In the genomic region with DNA sequence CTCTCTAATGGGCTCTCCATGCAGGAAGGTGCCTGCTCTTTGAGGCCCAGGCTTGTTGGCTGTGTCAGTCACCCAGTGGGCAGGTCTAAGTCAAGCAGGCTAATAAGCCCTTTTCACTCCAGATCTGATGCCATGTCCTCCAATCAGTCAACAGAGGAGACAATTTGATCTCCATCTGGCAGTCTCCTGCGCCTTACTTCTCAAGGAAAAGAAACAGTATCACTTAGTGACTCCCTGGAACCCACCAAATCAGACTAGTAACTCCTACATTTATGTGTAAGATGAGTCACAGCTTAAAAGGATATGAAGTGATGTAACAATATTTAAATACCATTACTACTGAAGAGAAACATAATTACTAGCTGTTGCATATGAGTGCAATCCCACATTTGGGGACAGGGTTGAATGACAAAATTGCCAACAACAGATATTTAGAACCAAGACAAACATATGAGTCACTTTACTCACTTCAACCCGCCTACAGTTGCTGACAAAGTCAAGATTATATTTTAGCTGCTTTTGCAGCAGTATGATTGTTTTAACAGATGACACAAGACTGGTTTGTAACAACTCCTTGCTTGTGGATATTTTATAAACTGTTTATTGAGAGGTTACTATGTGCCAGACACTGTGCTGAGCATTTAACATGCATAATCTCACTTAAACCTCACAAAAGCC, we compare ENCODE assay signal across 10 cellular contexts.
DNase-seq lines count a peak whose midpoint lies in the region; ATAC-seq and TF ChIP-seq lines count a peak whose summit lies in the region.
"Had no signal": no experiment of that assay in that cellular context is flagged by ENCODE, and none has a peak within 500 bp of the region (broad histone marks: within the 10 kb centered on the region; RNA-seq: fewer than 3 reads in every experiment).

No MANE protein-coding gene starts in this region.

- H3K4me1 ChIP-seq in HEK293 (ENCODE audit: control insufficient read depth, insufficient read depth, low read length), result peaks cover 12% of the 10 kb centered on the region
- no peaks in the 10 kb centered on the region for H3K4me1 ChIP-seq in body of pancreas
- H3K4me1 ChIP-seq: colonic mucosa had no signal

- TF ChIP-seq CTCF in HEK293 (tag by site-specific recombination; IDR thresholded peaks at IDR 0.05) (no peak), body of pancreas (IDR thresholded peaks at IDR 0.05) (no peak)

- peak overlapping the region; percentile 78 for H3K27ac Mint-ChIP-seq in memory B cell

- no peak for TF ChIP-seq POLR2A in body of pancreas (IDR thresholded peaks at IDR 0.05)

- POLR2A ChIA-PET in HEK293 (lab: Yijun Ruan, JAX), result no interaction called here

- intact Hi-C loops in body of pancreas (cut with DNase I), result no loop called here

- H3K4me3 ChIP-seq in HEK293 (ENCODE audit: low read depth, low read length) (no peak overlapping the region), body of pancreas (no peak overlapping the region)
- H3K4me3 ChIP-seq: colonic mucosa had no signal

- no peaks in the 10 kb centered on the region for H3K36me3 ChIP-seq in HEK293 (ENCODE audit: control insufficient read depth in 2 of 2, insufficient read depth in 1 of 2, low read length in 2 of 2)
- no peaks in the 10 kb centered on the region for H3K36me3 ChIP-seq in body of pancreas (replicated peaks in 1 of 2; ENCODE audit: insufficient read depth in 1 of 2, low read depth in 2 of 2)
- H3K36me3 ChIP-seq: colonic mucosa had no signal

- DNase-seq in DMS53 treated with DMSO at 0.1 percent for 48 hours (lab: John Stamatoyannopoulos, UW; ENCODE audit: unreplicated experiment) (peak; percentile 63), astrocyte of the hippocampus (ENCODE audit: low read depth, low spot score) (peak; percentile 37), memory B cell (ENCODE audit: low spot score in 2 of 2) (no peak), body of pancreas (no peak), NCI-H510A treated with DMSO at 0.1 percent for 48 hours (lab: John Stamatoyannopoulos, UW) (no peak), NCI-H1694 (lab: John Stamatoyannopoulos, UW) (no peak)
- DNase-seq: activated CD4-positive, alpha-beta T cell treated with anti-CD3 and anti-CD28 coated beads for 4 hours; colonic mucosa; NCI-H2029 treated with DMSO at 0.1 percent for 48 hours had no signal

- no peaks in the 10 kb centered on the region for H3K27me3 Mint-ChIP-seq in memory B cell

- peaks cover 2% of the 10 kb centered on the region for H3K36me3 Mint-ChIP-seq in memory B cell

- peaks cover 55% of the 10 kb centered on the region for H3K4me1 Mint-ChIP-seq in memory B cell

- CTCF ChIA-PET in HEK293 (lab: Yijun Ruan, JAX), result interaction anchor here (0.6 kb wide), 1 partner anchor 115 kb away, joined by 4 read pairs; no protein-coding TSS in a partner anchor

- H3K4me3 Mint-ChIP-seq in memory B cell, result peak overlapping the region; percentile 12

- ATAC-seq in memory B cell (ENCODE audit: low read depth), result no peak
- ATAC-seq in body of pancreas, result no peak

- H3K27ac ChIP-seq in HEK293 (ENCODE audit: extremely low read depth, low read depth, low read length), result no peak overlapping the region
- H3K27ac ChIP-seq in body of pancreas, result no peak overlapping the region
- H3K27ac ChIP-seq: colonic mucosa had no signal

- no peaks in the 10 kb centered on the region for H3K9me3 ChIP-seq in HEK293 (ENCODE audit: control insufficient read depth, insufficient read depth, low read depth, low read length)
- H3K9me3 ChIP-seq in body of pancreas, result no peaks in the 10 kb centered on the region
- H3K9me3 ChIP-seq: colonic mucosa had no signal

- 77 to 78% methylated on average over 2 of the region's 2 CpGs for WGBS in body of pancreas, 2 donors

- H3K9me3 Mint-ChIP-seq in memory B cell, result no peaks in the 10 kb centered on the region

- no peaks in the 10 kb centered on the region for H3K27me3 ChIP-seq in body of pancreas
- H3K27me3 ChIP-seq: colonic mucosa had no signal

TF ChIP-seq in HEK293, 187 proteins besides CTCF, POLR2A, EP300 and RAD21 (continues in another document):
- TF ChIP-seq, protein P1, sequence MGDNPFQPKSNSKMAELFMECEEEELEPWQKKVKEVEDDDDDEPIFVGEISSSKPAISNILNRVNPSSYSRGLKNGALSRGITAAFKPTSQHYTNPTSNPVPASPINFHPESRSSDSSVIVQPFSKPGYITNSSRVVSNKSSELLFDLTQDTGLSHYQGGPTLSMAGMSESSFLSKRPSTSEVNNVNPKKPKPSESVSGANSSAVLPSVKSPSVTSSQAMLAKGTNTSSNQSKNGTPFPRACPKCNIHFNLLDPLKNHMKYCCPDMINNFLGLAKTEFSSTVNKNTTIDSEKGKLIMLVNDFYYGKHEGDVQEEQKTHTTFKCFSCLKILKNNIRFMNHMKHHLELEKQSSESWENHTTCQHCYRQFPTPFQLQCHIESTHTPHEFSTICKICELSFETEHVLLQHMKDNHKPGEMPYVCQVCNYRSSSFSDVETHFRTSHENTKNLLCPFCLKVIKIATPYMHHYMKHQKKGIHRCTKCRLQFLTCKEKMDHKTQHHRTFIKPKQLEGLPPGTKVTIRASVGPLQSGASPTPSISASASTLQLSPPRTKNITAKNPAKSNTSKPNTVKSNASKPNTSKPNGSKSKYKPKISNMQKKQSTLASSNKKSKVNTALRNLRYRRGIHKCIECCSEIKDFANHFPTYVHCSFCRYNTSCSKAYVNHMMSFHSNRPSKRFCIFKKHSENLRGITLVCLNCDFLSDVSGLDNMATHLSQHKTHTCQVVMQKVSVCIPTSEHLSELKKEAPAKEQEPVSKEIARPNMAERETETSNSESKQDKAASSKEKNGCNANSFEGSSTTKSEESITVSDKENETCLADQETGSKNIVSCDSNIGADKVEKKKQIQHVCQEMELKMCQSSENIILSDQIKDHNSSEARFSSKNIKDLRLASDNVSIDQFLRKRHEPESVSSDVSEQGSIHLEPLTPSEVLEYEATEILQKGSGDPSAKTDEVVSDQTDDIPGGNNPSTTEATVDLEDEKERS (tag by site-specific recombination; IDR thresholded peaks at IDR 0.05), result no peak
- TF ChIP-seq ZNF184 (tag by site-specific recombination; IDR thresholded peaks at IDR 0.05) (peak; percentile 82), ZNF10 (tag by site-specific recombination; IDR thresholded peaks at IDR 0.05) (0 out of 2 replicates have a peak, but pooled peaks have one; percentile 27), ZSCAN16 (tag by site-specific recombination; IDR thresholded peaks at IDR 0.05) (no peak), ZFHX2 (tag by site-specific recombination; conservative IDR thresholded peaks at IDR 0.05) (peak; percentile 76), ZNF521 (tag by site-specific recombination; IDR thresholded peaks at IDR 0.05) (no peak), ZNF623 (tag by site-specific recombination; IDR thresholded peaks at IDR 0.05) (0 out of 2 replicates have a peak, but pooled peaks have one; percentile 14), SCRT2 (tag by site-specific recombination; IDR thresholded peaks at IDR 0.05) (peak; percentile 94), ZNF629 (tag by site-specific recombination; IDR thresholded peaks at IDR 0.05) (peak; percentile 94)
- TF ChIP-seq, protein P2, sequence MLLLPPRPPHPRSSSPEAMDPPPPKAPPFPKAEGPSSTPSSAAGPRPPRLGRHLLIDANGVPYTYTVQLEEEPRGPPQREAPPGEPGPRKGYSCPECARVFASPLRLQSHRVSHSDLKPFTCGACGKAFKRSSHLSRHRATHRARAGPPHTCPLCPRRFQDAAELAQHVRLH (tag by site-specific recombination; IDR thresholded peaks at IDR 0.05), result no peak
- TF ChIP-seq, protein P3, sequence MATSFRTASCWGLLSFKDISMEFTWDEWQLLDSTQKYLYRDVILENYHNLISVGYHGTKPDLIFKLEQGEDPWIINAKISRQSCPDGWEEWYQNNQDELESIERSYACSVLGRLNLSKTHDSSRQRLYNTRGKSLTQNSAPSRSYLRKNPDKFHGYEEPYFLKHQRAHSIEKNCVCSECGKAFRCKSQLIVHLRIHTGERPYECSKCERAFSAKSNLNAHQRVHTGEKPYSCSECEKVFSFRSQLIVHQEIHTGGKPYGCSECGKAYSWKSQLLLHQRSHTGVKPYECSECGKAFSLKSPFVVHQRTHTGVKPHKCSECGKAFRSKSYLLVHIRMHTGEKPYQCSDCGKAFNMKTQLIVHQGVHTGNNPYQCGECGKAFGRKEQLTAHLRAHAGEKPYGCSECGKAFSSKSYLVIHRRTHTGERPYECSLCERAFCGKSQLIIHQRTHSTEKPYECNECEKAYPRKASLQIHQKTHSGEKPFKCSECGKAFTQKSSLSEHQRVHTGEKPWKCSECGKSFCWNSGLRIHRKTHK (tag by site-specific recombination; IDR thresholded peaks at IDR 0.05), result no peak
- TF ChIP-seq, protein P4, sequence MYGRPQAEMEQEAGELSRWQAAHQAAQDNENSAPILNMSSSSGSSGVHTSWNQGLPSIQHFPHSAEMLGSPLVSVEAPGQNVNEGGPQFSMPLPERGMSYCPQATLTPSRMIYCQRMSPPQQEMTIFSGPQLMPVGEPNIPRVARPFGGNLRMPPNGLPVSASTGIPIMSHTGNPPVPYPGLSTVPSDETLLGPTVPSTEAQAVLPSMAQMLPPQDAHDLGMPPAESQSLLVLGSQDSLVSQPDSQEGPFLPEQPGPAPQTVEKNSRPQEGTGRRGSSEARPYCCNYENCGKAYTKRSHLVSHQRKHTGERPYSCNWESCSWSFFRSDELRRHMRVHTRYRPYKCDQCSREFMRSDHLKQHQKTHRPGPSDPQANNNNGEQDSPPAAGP (tag by site-specific recombination; IDR thresholded peaks at IDR 0.05), result no peak
- TF ChIP-seq, protein P5, sequence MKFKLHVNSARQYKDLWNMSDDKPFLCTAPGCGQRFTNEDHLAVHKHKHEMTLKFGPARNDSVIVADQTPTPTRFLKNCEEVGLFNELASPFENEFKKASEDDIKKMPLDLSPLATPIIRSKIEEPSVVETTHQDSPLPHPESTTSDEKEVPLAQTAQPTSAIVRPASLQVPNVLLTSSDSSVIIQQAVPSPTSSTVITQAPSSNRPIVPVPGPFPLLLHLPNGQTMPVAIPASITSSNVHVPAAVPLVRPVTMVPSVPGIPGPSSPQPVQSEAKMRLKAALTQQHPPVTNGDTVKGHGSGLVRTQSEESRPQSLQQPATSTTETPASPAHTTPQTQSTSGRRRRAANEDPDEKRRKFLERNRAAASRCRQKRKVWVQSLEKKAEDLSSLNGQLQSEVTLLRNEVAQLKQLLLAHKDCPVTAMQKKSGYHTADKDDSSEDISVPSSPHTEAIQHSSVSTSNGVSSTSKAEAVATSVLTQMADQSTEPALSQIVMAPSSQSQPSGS (tag by site-specific recombination; IDR thresholded peaks at IDR 0.05; ENCODE audit: low read depth), result peak; percentile 79

Comparison
In these comparisons a context has a peak if more than half of its experiments do, and no peak if none do; other contexts are left out.
1. DNase-seq: peak in DMS53 treated with DMSO at 0.1 percent for 48 hours (single experiment) and astrocyte of the hippocampus (single experiment); none in memory B cell (0 of 2), body of pancreas (0 of 4), NCI-H510A treated with DMSO at 0.1 percent for 48 hours (single experiment) and NCI-H1694 (single experiment).